Comparison of ENCODE assay signal across 24 cellular contexts in genomic region chr5:50889790-50890189, GRCh38.
DNase-seq lines count a peak whose midpoint lies in the region; ATAC-seq and TF ChIP-seq lines count a peak whose summit lies in the region.
"Had no signal": no experiment of that assay in that cellular context is flagged by ENCODE, and none has a peak within 500 bp of the region (broad histone marks: within the 10 kb centered on the region; RNA-seq: fewer than 3 reads in every experiment).

No MANE protein-coding gene starts in this region.

- H3K27ac ChIP-seq in left lung: no peak overlapping the region
- H3K27ac ChIP-seq: BLaER1, coronary artery, foreskin keratinocyte, right atrium auricular region, tibial nerve had no signal

- ATAC-seq in left lung (peak; percentile 26), HG03139 (IDR thresholded peaks at IDR 0.05; ENCODE audit: unreplicated experiment) (no peak)
- ATAC-seq: activated T-cell treated with anti-CD3 and anti-CD28 coated beads, Interleukin-2, amount 50 U/mL, for 4 hours; foreskin keratinocyte; left lobe of liver; Panc1; T-cell had no signal

- WGBS in lower leg skin, 2 donors: 55 to 58% methylated on average over 2 of the region's 2 CpGs

- H3K36me3 ChIP-seq in left lung: no peaks in the 10 kb centered on the region
- H3K36me3 ChIP-seq: BLaER1, MG63, right atrium auricular region, tibial nerve had no signal

- H3K4me1 ChIP-seq in left lung: no peaks in the 10 kb centered on the region
- H3K4me1 ChIP-seq: BLaER1, foreskin keratinocyte, right atrium auricular region, tibial nerve had no signal

- TF ChIP-seq CTCF in left lung (IDR thresholded peaks at IDR 0.05) (no peak), lower leg skin (IDR thresholded peaks at IDR 0.05) (no peak)

- no peaks in the 10 kb centered on the region for H3K27me3 ChIP-seq in left lung
- H3K27me3 ChIP-seq: BLaER1, MG63, right atrium auricular region, tibial nerve had no signal

- H3K4me3 ChIP-seq in left lung (no peak overlapping the region), lower leg skin (ENCODE audit: low read depth, poor library complexity, severe bottlenecking) (no peak overlapping the region)
- H3K4me3 ChIP-seq: BLaER1, coronary artery, MG63, right atrium auricular region, tibial nerve had no signal

- intact Hi-C loops in left lung (cut with DNase I) (no loop called here), lower leg skin (cut with DNase I; ENCODE audit: low total_unique reads) (no loop called here)

- H3K9me3 ChIP-seq in left lung: no peaks in the 10 kb centered on the region
- H3K9me3 ChIP-seq: BLaER1, MG63, right atrium auricular region, tibial nerve had no signal

- TF ChIP-seq POLR2A in lower leg skin (IDR thresholded peaks at IDR 0.05): no peak

- DNase-seq in NCI-H1417 (lab: John Stamatoyannopoulos, UW) (peak; percentile 8 to 97 (median 75)), NCI-H1417 treated with DMSO at 0.1 percent for 48 hours (lab: John Stamatoyannopoulos, UW) (no peak), LHCN-M2 (ENCODE audit: low read depth) (peak; percentile 13), NCI-H345 treated with DMSO at 0.1 percent for 48 hours (lab: John Stamatoyannopoulos, UW; ENCODE audit: unreplicated experiment) (peak; percentile 62), left lung (no peak), NCI-H82 (lab: John Stamatoyannopoulos, UW) (no peak), lower leg skin (ENCODE audit: low spot score in 2 of 2) (no peak)
- DNase-seq: activated CD4-positive, alpha-beta memory T cell treated with anti-CD3 and anti-CD28 coated beads, Interleukin-2, amount 10 ng/mL, durations not matched to agents 7 days and 5 days; activated T-cell treated with anti-CD3 and anti-CD28 coated beads, Interleukin-2, amount 50 U/mL, for 4 hours; DMS 273 treated with DMSO at 0.1 percent for 48 hours; H7; MG63; NCI-H526; nucleus accumbens; stimulated activated naive CD4-positive, alpha-beta T cell treated with Interleukin-2 at 50 U/mL for 16 hours; T-cell had no signal

Comparison
In these comparisons a context has a peak if more than half of its experiments do, and no peak if none do; other contexts are left out.
1. DNase-seq: peak in NCI-H1417 (3 of 3), LHCN-M2 (single experiment) and NCI-H345 treated with DMSO at 0.1 percent for 48 hours (single experiment); none in NCI-H1417 treated with DMSO at 0.1 percent for 48 hours (single experiment), left lung (0 of 2), NCI-H82 (single experiment) and lower leg skin (0 of 2).